In genomic region chrX:937391-937790, GRCh38 we compare ENCODE assay signal across 1 cellular context.
TF ChIP-seq lines count a peak whose summit lies in the region.

No MANE protein-coding gene starts in this region.

TF ChIP-seq in SK-N-SH treated with all-trans-retinoic acid at 6 μM for 48 hours, 23 proteins besides CTCF, POLR2A, EP300 and RAD21 (continued from another document):
- no peak for TF ChIP-seq POU6F1 (CRISPR knock-in tag; IDR thresholded peaks at IDR 0.05; ENCODE audit: borderline replicate concordance, low read depth)
- TF ChIP-seq SNAI2 (CRISPR knock-in tag; IDR thresholded peaks at IDR 0.05): no peak
- no peak for TF ChIP-seq BACH2 (CRISPR knock-in tag; IDR thresholded peaks at IDR 0.05; ENCODE audit: borderline replicate concordance)
- no peak for TF ChIP-seq ZNF8 (CRISPR knock-in tag; IDR thresholded peaks at IDR 0.05)
- TF ChIP-seq ZFP3 (CRISPR knock-in tag; IDR thresholded peaks at IDR 0.05): no peak
- TF ChIP-seq CREB5 (CRISPR knock-in tag; IDR thresholded peaks at IDR 0.05; ENCODE audit: low read depth): no peak
- no peak for TF ChIP-seq TCF4 (CRISPR knock-in tag; IDR thresholded peaks at IDR 0.05; ENCODE audit: borderline replicate concordance)
TF ChIP-seq in SK-N-SH treated with all-trans-retinoic acid at 6 μM for 48 hours: peak in this region for 0.
